Comparison of ENCODE assay signal across 12 cellular contexts in genomic region chr9:36625006-36625600, GRCh38. TPM values are rescaled to one million over a fixed set of nuclear protein-coding genes. Genes with fewer than 3 reads are reported as not detected.
A peak's percentile ranks its signal among the peaks of the same experiment; 100 is the strongest.
DNase-seq lines count a peak whose midpoint lies in the region; ATAC-seq and TF ChIP-seq lines count a peak whose summit lies in the region.
"Had no signal": no experiment of that assay in that cellular context is flagged by ENCODE, and none has a peak within 500 bp of the region (broad histone marks: within the 10 kb centered on the region; RNA-seq: fewer than 3 reads in every experiment).

No MANE protein-coding gene starts in this region.

- H3K4me1 ChIP-seq in thoracic aorta (ENCODE audit: control insufficient read depth in 1 of 2, low read depth in 2 of 2), result peaks cover 7 to 13% of the 10 kb centered on the region in 2 donors

- H3K27me3 Mint-ChIP-seq in T-helper 2 cell treated with Interferon-gamma antibody and Interleukin-4, amounts not matched to agents 5 μg/mL and 100 μg/mL, for 36 hours (ENCODE audit: low read depth), result no peaks in the 10 kb centered on the region
- H3K27me3 Mint-ChIP-seq: activated naive CD8-positive, alpha-beta T cell treated with anti-CD3 and anti-CD28 coated beads, Interleukin-2, amount 10 ng/mL, durations not matched to agents 7 days and 5 days; naive thymus-derived CD8-positive, alpha-beta T cell had no signal

- H3K36me3 Mint-ChIP-seq in T-helper 2 cell treated with Interferon-gamma antibody and Interleukin-4, amounts not matched to agents 5 μg/mL and 100 μg/mL, for 36 hours (ENCODE audit: low read depth), result peaks cover 30% of the 10 kb centered on the region
- H3K36me3 Mint-ChIP-seq: naive thymus-derived CD8-positive, alpha-beta T cell had no signal

- no peak for DNase-seq in T-helper 2 cell treated with Interferon-gamma antibody and Interleukin-4, amounts not matched to agents 5 μg/mL and 100 μg/mL, for 36 hours (ENCODE audit: low spot score)
- DNase-seq in T-helper 2 cell (no peak), brain pericyte (ENCODE audit: low read depth, low spot score) (peak; percentile 15), iris pigment epithelial cell (ENCODE audit: low read depth) (peak; percentile 83), thoracic aorta (ENCODE audit: low spot score) (peak; percentile 20), WERI-Rb-1 (no peak)
- DNase-seq in activated CD4-positive, alpha-beta T cell treated with anti-CD3 and anti-CD28 coated beads for 4 hours, result no peak
- DNase-seq: activated naive CD8-positive, alpha-beta T cell treated with anti-CD3 and anti-CD28 coated beads, Interleukin-2, amount 10 ng/mL, durations not matched to agents 7 days and 5 days; naive thymus-derived CD8-positive, alpha-beta T cell had no signal

- H3K27ac Mint-ChIP-seq in T-helper 2 cell treated with Interferon-gamma antibody and Interleukin-4, amounts not matched to agents 5 μg/mL and 100 μg/mL, for 36 hours, result peak overlapping the region; percentile 57
- H3K27ac Mint-ChIP-seq: activated naive CD8-positive, alpha-beta T cell treated with anti-CD3 and anti-CD28 coated beads, Interleukin-2, amount 10 ng/mL, durations not matched to agents 7 days and 5 days; naive thymus-derived CD8-positive, alpha-beta T cell had no signal

- H3K4me3 ChIP-seq in thoracic aorta, result no peak overlapping the region
- no peak overlapping the region for H3K4me3 ChIP-seq in WERI-Rb-1 (ENCODE audit: low read depth, low read length)

- H3K36me3 ChIP-seq in thoracic aorta (no peaks in the 10 kb centered on the region), WERI-Rb-1 (peaks cover 2% of the 10 kb centered on the region; the same call in 1 of the 2 replicates)

- H3K4me3 Mint-ChIP-seq in T-helper 2 cell treated with Interferon-gamma antibody and Interleukin-4, amounts not matched to agents 5 μg/mL and 100 μg/mL, for 36 hours, result no peak overlapping the region
- H3K4me3 Mint-ChIP-seq: activated naive CD8-positive, alpha-beta T cell treated with anti-CD3 and anti-CD28 coated beads, Interleukin-2, amount 10 ng/mL, durations not matched to agents 7 days and 5 days; naive thymus-derived CD8-positive, alpha-beta T cell had no signal

- peaks cover 2% of the 10 kb centered on the region for H3K4me1 Mint-ChIP-seq in T-helper 2 cell treated with Interferon-gamma antibody and Interleukin-4, amounts not matched to agents 5 μg/mL and 100 μg/mL, for 36 hours (ENCODE audit: low read depth)
- H3K4me1 Mint-ChIP-seq: naive thymus-derived CD8-positive, alpha-beta T cell had no signal

- TF ChIP-seq CTCF in thoracic aorta (IDR thresholded peaks at IDR 0.05) (no peak), WERI-Rb-1 (IDR thresholded peaks at IDR 0.05; ENCODE audit: low read depth, low read length) (no peak)

- ATAC-seq in thoracic aorta (ENCODE audit: insufficient number of reproducible peaks, low FRiP score, low read depth) (peak; percentile 71), HG03442 (IDR thresholded peaks at IDR 0.05; ENCODE audit: unreplicated experiment) (no peak)
- ATAC-seq: HepG2; naive thymus-derived CD8-positive, alpha-beta T cell had no signal

- H3K9me3 Mint-ChIP-seq in T-helper 2 cell treated with Interferon-gamma antibody and Interleukin-4, amounts not matched to agents 5 μg/mL and 100 μg/mL, for 36 hours, result no peaks in the 10 kb centered on the region
- H3K9me3 Mint-ChIP-seq: activated naive CD8-positive, alpha-beta T cell treated with anti-CD3 and anti-CD28 coated beads, Interleukin-2, amount 10 ng/mL, durations not matched to agents 7 days and 5 days; naive thymus-derived CD8-positive, alpha-beta T cell had no signal

- no peaks in the 10 kb centered on the region for H3K9me3 ChIP-seq in thoracic aorta
- no peaks in the 10 kb centered on the region for H3K9me3 ChIP-seq in WERI-Rb-1 (ENCODE audit: severe bottlenecking)

- H3K27ac ChIP-seq in thoracic aorta, result peak overlapping the region; percentile 29 to 58
- no peak overlapping the region for H3K27ac ChIP-seq in WERI-Rb-1
- H3K27ac ChIP-seq: 22Rv1 had no signal

- no peaks in the 10 kb centered on the region for H3K27me3 ChIP-seq in thoracic aorta (replicated peaks; ENCODE audit: insufficient read depth)
- H3K27me3 ChIP-seq in WERI-Rb-1 (ENCODE audit: insufficient read depth, low read depth, severe bottlenecking), result no peaks in the 10 kb centered on the region

RNA-seq across cellular contexts. Expression of gene MELK, which starts 52.4 kb away (rescaled TPM):
- total RNA-seq in thoracic aorta, result 1 to 10 TPM in 1 of 2 donors, not detected in 1; 2.2 TPM
- total RNA-seq: naive thymus-derived CD8-positive, alpha-beta T cell had no signal

Comparison
In these comparisons a context has a peak if more than half of its experiments do, and no peak if none do; other contexts are left out.
1. DNase-seq: peak in brain pericyte (single experiment), iris pigment epithelial cell (single experiment) and thoracic aorta (single experiment); none in T-helper 2 cell treated with Interferon-gamma antibody and Interleukin-4, amounts not matched to agents 5 μg/mL and 100 μg/mL, for 36 hours (single experiment), T-helper 2 cell (0 of 5), WERI-Rb-1 (single experiment) and activated CD4-positive, alpha-beta T cell treated with anti-CD3 and anti-CD28 coated beads for 4 hours (0 of 2).